30 cellular contexts compared by ENCODE assay signal in genomic region chr20:35929301-35929700, GRCh38.
"Had no signal": no experiment of that assay in that cellular context is flagged by ENCODE, and none has a peak within 500 bp of the region (broad histone marks: within the 10 kb centered on the region; RNA-seq: fewer than 3 reads in every experiment).

No MANE protein-coding gene starts in this region.

- H3K4me1 ChIP-seq: esophagus squamous epithelium, heart right ventricle, parathyroid adenoma, prostate gland, right atrium auricular region, testis, tibial artery, upper lobe of left lung had no signal

- H3K27me3 ChIP-seq: dorsolateral prefrontal cortex, esophagus squamous epithelium, heart right ventricle, neural progenitor cell, right atrium auricular region, testis, tibial artery, upper lobe of left lung had no signal

- H3K9me3 ChIP-seq: esophagus squamous epithelium, heart right ventricle, mucosa of descending colon, prostate gland, right atrium auricular region, testis, tibial artery, upper lobe of left lung had no signal

- H3K36me3 ChIP-seq: neural progenitor cell, prostate gland had no signal

- ATAC-seq: heart right ventricle; left lobe of liver; mucosa of descending colon; sciatic nerve; stimulated activated memory B cell treated with anti-CD40 and anti-IgM and Interleukin-4, amounts not matched to agents 10 μg/mL and 1 μg/mL and 100 μg/mL, for 72 hours; stimulated activated naive CD8-positive, alpha-beta T cell treated with anti-CD3 and anti-CD28 coated beads, Interleukin-15, Interleukin-2, amounts not matched to agents 100 U/mL and 50 U/mL, for 24 hours had no signal

- DNase-seq: dorsolateral prefrontal cortex; effector CD4-positive, alpha-beta T cell; esophagus squamous epithelium; foreskin melanocyte; glutamatergic neuron; heart right ventricle; hippocampal formation; kidney; mesenchymal stem cell; mucosa of descending colon; naive B cell; stimulated activated CD4-positive, alpha-beta T cell treated with anti-CD3 and anti-CD28 coated beads, Interleukin-12 subunit alpha, Interleukin-12 subunit beta, amount 100 ng/mL, for 4 hours; stimulated activated CD4-positive, alpha-beta T cell treated with anti-CD3 and anti-CD28 coated beads, Interleukin-1b, Interleukin-23, amount 100 ng/mL, for 48 hours; stimulated activated CD4-positive, alpha-beta T cell treated with anti-CD3 and anti-CD28 coated beads, Interleukin-4, amount 100 ng/mL, for 1 hour; stimulated activated naive CD8-positive, alpha-beta T cell treated with anti-CD3 and anti-CD28 coated beads, Interleukin-15, Interleukin-2, amounts not matched to agents 100 U/mL and 50 U/mL, for 24 hours; substantia nigra; testis; tibial artery; upper lobe of left lung had no signal

- H3K27ac ChIP-seq: dorsolateral prefrontal cortex, esophagus squamous epithelium, heart right ventricle, neural progenitor cell, parathyroid adenoma, prostate gland, right atrium auricular region, testis, tibial artery, upper lobe of left lung had no signal

- H2AFZ ChIP-seq: neural progenitor cell, parathyroid adenoma had no signal

- H3K4me1 Mint-ChIP-seq: mesothelial cell of epicardium; nephron; stimulated activated memory B cell treated with anti-CD40 and anti-IgM and Interleukin-4, amounts not matched to agents 10 μg/mL and 1 μg/mL and 100 μg/mL, for 72 hours had no signal

- H3K4me3 Mint-ChIP-seq: mesothelial cell of epicardium; nephron; neural progenitor cell; stimulated activated memory B cell treated with anti-CD40 and anti-IgM and Interleukin-4, amounts not matched to agents 10 μg/mL and 1 μg/mL and 100 μg/mL, for 72 hours had no signal

- H3K9me3 Mint-ChIP-seq: mesothelial cell of epicardium; naive B cell; nephron; neural progenitor cell; stimulated activated memory B cell treated with anti-CD40 and anti-IgM and Interleukin-4, amounts not matched to agents 10 μg/mL and 1 μg/mL and 100 μg/mL, for 72 hours had no signal

- H3K9ac ChIP-seq: neural progenitor cell, parathyroid adenoma had no signal

- H3K4me2 ChIP-seq: neural progenitor cell, smooth muscle cell had no signal

- H3K27ac Mint-ChIP-seq: mesothelial cell of epicardium, nephron, neural progenitor cell had no signal

- H3K27me3 Mint-ChIP-seq: naive B cell; stimulated activated memory B cell treated with anti-CD40 and anti-IgM and Interleukin-4, amounts not matched to agents 10 μg/mL and 1 μg/mL and 100 μg/mL, for 72 hours had no signal

- H3K4me3 ChIP-seq: dorsolateral prefrontal cortex, esophagus squamous epithelium, heart right ventricle, lung, mucosa of descending colon, neural progenitor cell, prostate gland, right atrium auricular region, smooth muscle cell, testis, tibial artery, upper lobe of left lung had no signal
